Comparison of ENCODE assay signal across 8 cellular contexts in genomic region chr14:105090493-105091334, GRCh38. TPM values are rescaled to one million over a fixed set of nuclear protein-coding genes. Genes with fewer than 3 reads are reported as not detected.
DNase-seq lines count a peak whose midpoint lies in the region; ATAC-seq and TF ChIP-seq lines count a peak whose summit lies in the region.

No MANE protein-coding gene starts in this region.

- H3K27ac ChIP-seq in left ventricle myocardium inferior (replicated peaks) (peak overlapping the region; percentile 91), uterus (peak overlapping the region; percentile 92 to 97)

- intact Hi-C loops in left ventricle myocardium inferior (cut with micrococcal nuclease) (loop anchor here (10.0 kb wide), 1 partner anchor 264 kb away; no protein-coding TSS in a partner anchor), uterus (cut with DNase I; ENCODE audit: low total_unique reads) (no loop called here)

- no peak for TF ChIP-seq POLR2A in uterus (IDR thresholded peaks at IDR 0.05)

- DNase-seq in AML-193 (lab: John Stamatoyannopoulos, UW) (peak; percentile 64 to 75), NCI-H1694 treated with DMSO at 0.1 percent for 48 hours (lab: John Stamatoyannopoulos, UW) (peak; percentile 90), T-helper 22 cell (ENCODE audit: low read depth) (peak; percentile 58), amniotic stem cell (lab: John Stamatoyannopoulos, UW) (peak; percentile 17), left ventricle myocardium inferior (peak; percentile 87), pulmonary artery endothelial cell (ENCODE audit: low read depth, low spot score) (peak; percentile 48), uterus (peak; percentile 72 to 75)

- peak; percentile 40 for ATAC-seq in GM21515 (IDR thresholded peaks at IDR 0.05; ENCODE audit: unreplicated experiment)

- TF ChIP-seq CTCF in left ventricle myocardium inferior (IDR thresholded peaks at IDR 0.05; ENCODE audit: borderline replicate concordance) (peak; percentile 96), uterus (IDR thresholded peaks at IDR 0.05) (peak; percentile 82 to 92 (median 84))

- H3K27me3 ChIP-seq in left ventricle myocardium inferior (ENCODE audit: low read depth) (peaks cover 6% of the 10 kb centered on the region), uterus (no peaks in the 10 kb centered on the region)

- H3K4me1 ChIP-seq in left ventricle myocardium inferior (peaks cover 78% of the 10 kb centered on the region), uterus (peaks cover 3 to 24% of the 10 kb centered on the region in 2 donors)

- H3K4me3 ChIP-seq in left ventricle myocardium inferior (no peak overlapping the region), uterus (no peak overlapping the region)

- H3K36me3 ChIP-seq in left ventricle myocardium inferior: no peaks in the 10 kb centered on the region
- H3K36me3 ChIP-seq in uterus: no peaks in the 10 kb centered on the region

- H3K9me3 ChIP-seq in left ventricle myocardium inferior (replicated peaks): no peaks in the 10 kb centered on the region
- H3K9me3 ChIP-seq in uterus: no peaks in the 10 kb centered on the region

RNA-seq across cellular contexts. Expression of gene GPR132, which starts 25.5 kb away (rescaled TPM):
- 1.0 TPM for total RNA-seq in left ventricle myocardium inferior
- 0.07 TPM in 1 of 2 replicates, not detected in the other for total RNA-seq in pulmonary artery endothelial cell
- 1 to 10 TPM in 2 of 4 donors, not detected in 2; 1.7 to 3.7 TPM for total RNA-seq in uterus

Comparison
In these comparisons a context has a peak if more than half of its experiments do, and no peak if none do; other contexts are left out.
1. DNase-seq: peak in every context shown above with its lines; median percentile 90 in NCI-H1694 treated with DMSO at 0.1 percent for 48 hours; 87 in left ventricle myocardium inferior; 74 in uterus; 70 in AML-193; 58 in T-helper 22 cell; 48 in pulmonary artery endothelial cell; 17 in amniotic stem cell.